ENCODE assay signal across 8 cellular contexts in genomic region chr1:161166669-161167548, GRCh38. TPM values are rescaled to one million over a fixed set of nuclear protein-coding genes. Genes with fewer than 3 reads are reported as not detected.
DNase-seq lines count a peak whose midpoint lies in the region; ATAC-seq and TF ChIP-seq lines count a peak whose summit lies in the region.

No MANE protein-coding gene starts in this region.

- peak; percentile 1 for ATAC-seq in HG02571 (IDR thresholded peaks at IDR 0.05; ENCODE audit: unreplicated experiment)

- no peaks in the 10 kb centered on the region for H3K27me3 ChIP-seq in esophagus (ENCODE audit: control insufficient read depth in 1 of 2, insufficient read depth in 2 of 2, low read length in 2 of 2)

- no peaks in the 10 kb centered on the region for H3K9me3 ChIP-seq in esophagus (ENCODE audit: control insufficient read depth in 2 of 2, insufficient read depth in 1 of 2, low read depth in 1 of 2, low read length in 1 of 2)

- H3K4me1 Mint-ChIP-seq in neural crest cell, result peaks cover 36% of the 10 kb centered on the region

- peak; percentile 17 for DNase-seq in DMS79 (lab: John Stamatoyannopoulos, UW)
- DNase-seq in SK-N-DZ (ENCODE audit: low spot score), result peak; percentile 50
- peak; percentile 16 for DNase-seq in neural crest cell (ENCODE audit: low read depth, low spot score)
- no peak for DNase-seq in NCI-H1048 (lab: John Stamatoyannopoulos, UW)
- DNase-seq in middle frontal gyrus (ENCODE audit: extremely low spot score, low spot score), result no peak
- DNase-seq in DMS114 treated with DMSO at 0.1 percent for 48 hours (lab: John Stamatoyannopoulos, UW; ENCODE audit: unreplicated experiment), result no peak

- H3K4me1 ChIP-seq in esophagus (ENCODE audit: control insufficient read depth in 2 of 2, insufficient read depth in 2 of 2, low read length in 1 of 2), result peaks cover 0 to 13% of the 10 kb centered on the region in 2 donors

- peaks cover 5% of the 10 kb centered on the region for H3K36me3 Mint-ChIP-seq in neural crest cell (ENCODE audit: low read depth)

- H3K27ac Mint-ChIP-seq in neural crest cell (ENCODE audit: unreplicated experiment), result peak overlapping the region; percentile 90

- H3K4me3 ChIP-seq in esophagus (ENCODE audit: low read depth in 1 of 2, low read length in 2 of 2), result peak overlapping the region; percentile 63 to 67

- H3K9me3 Mint-ChIP-seq in neural crest cell, result no peaks in the 10 kb centered on the region

- H3K4me3 Mint-ChIP-seq in neural crest cell, result peak overlapping the region; percentile 91

- H3K36me3 ChIP-seq in esophagus (ENCODE audit: control insufficient read depth in 2 of 2, insufficient read depth in 2 of 2, low read length in 1 of 2), result peaks cover 10 to 22% of the 10 kb centered on the region in 2 donors

- peak overlapping the region; percentile 92 to 97 for H3K27ac ChIP-seq in esophagus (ENCODE audit: low read depth in 2 of 2, low read length in 1 of 2)

- TF ChIP-seq CTCF in neural crest cell (conservative IDR thresholded peaks at IDR 0.05), result peak; percentile 12

- H3K27me3 Mint-ChIP-seq in neural crest cell (ENCODE audit: low read depth), result no peaks in the 10 kb centered on the region

- 6% methylated on average over 33 of the region's 33 CpGs for WGBS in esophagus, 2 donors

RNA-seq across cellular contexts. Expression of gene PPOX, which starts 0.7 kb away (rescaled TPM):
- 41.3 and 58.6 TPM in 2 replicates for polyA plus RNA-seq in SK-N-DZ (2014; cell fraction: cytosol; rRNA removed)
- 263 and 291 TPM in 2 replicates for polyA plus RNA-seq in SK-N-DZ (2014; cell fraction: nucleus; rRNA removed)
- 10 to 100 TPM; 11.7 to 29.6 TPM for polyA plus RNA-seq in esophagus
- total RNA-seq in neural crest cell, result 48.3 and 48.6 TPM in 2 replicates

RNA-seq across cellular contexts. Expression of gene USP21, which starts 7.6 kb away (rescaled TPM):
- polyA plus RNA-seq in SK-N-DZ (2014; cell fraction: cytosol; rRNA removed), result 10.5 and 20.0 TPM in 2 replicates
- polyA plus RNA-seq in SK-N-DZ (2014; cell fraction: nucleus; rRNA removed), result 104 and 163 TPM in 2 replicates
- 10 to 100 TPM; 16.5 to 22.9 TPM for polyA plus RNA-seq in esophagus
- total RNA-seq in neural crest cell, result 41.6 and 45.2 TPM in 2 replicates

RNA-seq across cellular contexts. Expression of gene B4GALT3, which starts 10.4 kb away (rescaled TPM):
- polyA plus RNA-seq in SK-N-DZ (2014; cell fraction: cytosol; rRNA removed), result 62.1 and 67.2 TPM in 2 replicates
- 52.3 and 64.2 TPM in 2 replicates for polyA plus RNA-seq in SK-N-DZ (2014; cell fraction: nucleus; rRNA removed)
- 10 to 100 TPM; 18.3 to 18.8 TPM for polyA plus RNA-seq in esophagus
- 50.6 and 53.2 TPM in 2 replicates for total RNA-seq in neural crest cell

RNA-seq across cellular contexts. Expression of gene UFC1, which starts 13.1 kb away (rescaled TPM):
- 73.7 and 87.5 TPM in 2 replicates for polyA plus RNA-seq in SK-N-DZ (2014; cell fraction: cytosol; rRNA removed)
- 45.2 and 53.2 TPM in 2 replicates for polyA plus RNA-seq in SK-N-DZ (2014; cell fraction: nucleus; rRNA removed)
- polyA plus RNA-seq in esophagus, result 100 to 1,000 TPM in 1 of 2 donors, 10 to 100 TPM in 1; 94.3 to 132 TPM
- 77.2 and 80.9 TPM in 2 replicates for total RNA-seq in neural crest cell

RNA-seq across cellular contexts. Expression of gene ADAMTS4, which starts 31.9 kb away (rescaled TPM):
- 10.0 and 12.4 TPM in 2 replicates for polyA plus RNA-seq in SK-N-DZ (2014; cell fraction: cytosol; rRNA removed)
- 3.5 and 5.3 TPM in 2 replicates for polyA plus RNA-seq in SK-N-DZ (2014; cell fraction: nucleus; rRNA removed)
- polyA plus RNA-seq in esophagus, result 1 to 10 TPM in 1 of 2 donors, under 1 TPM in 1; 0.82 to 1.1 TPM
- total RNA-seq in neural crest cell, result 4.6 and 4.8 TPM in 2 replicates

Comparison
In these comparisons a context has a peak if more than half of its experiments do, and no peak if none do; other contexts are left out.
1. DNase-seq: peak in DMS79 (single experiment), SK-N-DZ (single experiment) and neural crest cell (single experiment); none in NCI-H1048 (single experiment), middle frontal gyrus (single experiment) and DMS114 treated with DMSO at 0.1 percent for 48 hours (single experiment).